In genomic region chrX:108303682-108304081, GRCh38 we compare ENCODE assay signal across 1 cellular context.
TF ChIP-seq lines count a peak whose summit lies in the region.

No MANE protein-coding gene starts in this region.

TF ChIP-seq in IMR-90, 13 proteins besides CTCF, POLR2A, EP300 and RAD21 (continued from another document):
- TF ChIP-seq, protein P1, sequence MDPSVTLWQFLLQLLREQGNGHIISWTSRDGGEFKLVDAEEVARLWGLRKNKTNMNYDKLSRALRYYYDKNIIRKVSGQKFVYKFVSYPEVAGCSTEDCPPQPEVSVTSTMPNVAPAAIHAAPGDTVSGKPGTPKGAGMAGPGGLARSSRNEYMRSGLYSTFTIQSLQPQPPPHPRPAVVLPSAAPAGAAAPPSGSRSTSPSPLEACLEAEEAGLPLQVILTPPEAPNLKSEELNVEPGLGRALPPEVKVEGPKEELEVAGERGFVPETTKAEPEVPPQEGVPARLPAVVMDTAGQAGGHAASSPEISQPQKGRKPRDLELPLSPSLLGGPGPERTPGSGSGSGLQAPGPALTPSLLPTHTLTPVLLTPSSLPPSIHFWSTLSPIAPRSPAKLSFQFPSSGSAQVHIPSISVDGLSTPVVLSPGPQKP (IDR thresholded peaks at IDR 0.05; ENCODE audit: borderline replicate concordance, low read depth, low read length), result no peak
- TF ChIP-seq MAZ (IDR thresholded peaks at IDR 0.05; ENCODE audit: borderline replicate concordance, low read depth, low read length) (no peak), FOS (IDR thresholded peaks at IDR 0.05; ENCODE audit: low read depth, low read length) (no peak), MXI1 (IDR thresholded peaks at IDR 0.05; ENCODE audit: borderline replicate concordance, low read depth, low read length) (no peak), CEBPB (IDR thresholded peaks at IDR 0.05; ENCODE audit: low read depth, low read length) (no peak), BHLHE40 (IDR thresholded peaks at IDR 0.05; ENCODE audit: low read depth, low read length) (no peak), RFX5 (IDR thresholded peaks at IDR 0.05; ENCODE audit: low read depth, low read length) (no peak), CHD1 (IDR thresholded peaks at IDR 0.05; ENCODE audit: low read depth, low read length) (no peak)
- TF ChIP-seq, protein P2, sequence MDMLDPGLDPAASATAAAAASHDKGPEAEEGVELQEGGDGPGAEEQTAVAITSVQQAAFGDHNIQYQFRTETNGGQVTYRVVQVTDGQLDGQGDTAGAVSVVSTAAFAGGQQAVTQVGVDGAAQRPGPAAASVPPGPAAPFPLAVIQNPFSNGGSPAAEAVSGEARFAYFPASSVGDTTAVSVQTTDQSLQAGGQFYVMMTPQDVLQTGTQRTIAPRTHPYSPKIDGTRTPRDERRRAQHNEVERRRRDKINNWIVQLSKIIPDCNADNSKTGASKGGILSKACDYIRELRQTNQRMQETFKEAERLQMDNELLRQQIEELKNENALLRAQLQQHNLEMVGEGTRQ (IDR thresholded peaks at IDR 0.05; ENCODE audit: low read depth, low read length), result no peak
